Comparison of ENCODE assay signal across 1 cellular context in genomic region chr1:92291372-92291999, GRCh38.
TF ChIP-seq lines count a peak whose summit lies in the region.

No MANE protein-coding gene starts in this region.

TF ChIP-seq in liver, 16 proteins besides CTCF, POLR2A, EP300 and RAD21 (continued from another document):
- TF ChIP-seq REST (IDR thresholded peaks at IDR 0.05) (no peak), MAX (IDR thresholded peaks at IDR 0.05) (no peak)
